Comparison of ENCODE assay signal across 8 cellular contexts in genomic region chr1:7712731-7713323, GRCh38.
"Had no signal": no experiment of that assay in that cellular context is flagged by ENCODE, and none has a peak within 500 bp of the region (broad histone marks: within the 10 kb centered on the region; RNA-seq: fewer than 3 reads in every experiment).

No MANE protein-coding gene starts in this region.

- ATAC-seq: GM12878 had no signal

- DNase-seq: GDM1, GF-D8 had no signal

- FAIRE-seq: G401.6, GM12878, GM12891, GM12892, GM18507, GM19239 had no signal

- H3K4me3 ChIP-seq: GM12878 had no signal
